In genomic region chrX:139828830-139829229, GRCh38 we compare ENCODE assay signal across 16 cellular contexts.
"Had no signal": no experiment of that assay in that cellular context is flagged by ENCODE, and none has a peak within 500 bp of the region (broad histone marks: within the 10 kb centered on the region; RNA-seq: fewer than 3 reads in every experiment).

No MANE protein-coding gene starts in this region.

- H3K27ac ChIP-seq: colonic mucosa, foreskin keratinocyte, left lung, lower lobe of right lung, psoas muscle, spleen had no signal

- H3K36me3 Mint-ChIP-seq: immature natural killer cell; naive B cell; stimulated activated naive B cell treated with anti-CD40 and anti-IgM and Interleukin-4, amounts not matched to agents 10 μg/mL and 1 μg/mL and 100 μg/mL, for 72 hours had no signal

- H3K4me3 Mint-ChIP-seq: immature natural killer cell; naive B cell; nephron progenitor cell; stimulated activated naive B cell treated with anti-CD40 and anti-IgM and Interleukin-4, amounts not matched to agents 10 μg/mL and 1 μg/mL and 100 μg/mL, for 72 hours had no signal

- H3K27ac Mint-ChIP-seq: immature natural killer cell; nephron progenitor cell; stimulated activated naive B cell treated with anti-CD40 and anti-IgM and Interleukin-4, amounts not matched to agents 10 μg/mL and 1 μg/mL and 100 μg/mL, for 72 hours had no signal

- ATAC-seq: foreskin keratinocyte; left lung; lower lobe of right lung; psoas muscle; sciatic nerve; stimulated activated naive B cell treated with anti-CD40 and anti-IgM and Interleukin-4, amounts not matched to agents 10 μg/mL and 1 μg/mL and 100 μg/mL, for 72 hours had no signal

- DNase-seq: colonic mucosa; foreskin keratinocyte; immature natural killer cell; left lung; lower lobe of right lung; mesendoderm; naive B cell; nephron progenitor cell; psoas muscle; retina; spleen; stimulated activated CD4-positive, alpha-beta T cell treated with anti-CD3 and anti-CD28 coated beads, Interleukin-2, amount 100 ng/mL, for 24 hours; stimulated activated CD4-positive, alpha-beta T cell treated with anti-CD3 and anti-CD28 coated beads, Interleukin-4, amount 100 ng/mL, for 4 hours; stimulated activated naive B cell treated with anti-CD40 and anti-IgM and Interleukin-4, amounts not matched to agents 10 μg/mL and 1 μg/mL and 100 μg/mL, for 72 hours; trophoblast cell had no signal

- H3K4me1 ChIP-seq: colonic mucosa had no signal

- H3K36me3 ChIP-seq: colonic mucosa, left lung, lower lobe of right lung, spleen had no signal

- H3K27me3 ChIP-seq: colonic mucosa, foreskin keratinocyte, left lung, spleen had no signal

- H3K4me3 ChIP-seq: colonic mucosa, left lung, lower lobe of right lung, psoas muscle, spleen had no signal

- H3K27me3 Mint-ChIP-seq: naive B cell; stimulated activated naive B cell treated with anti-CD40 and anti-IgM and Interleukin-4, amounts not matched to agents 10 μg/mL and 1 μg/mL and 100 μg/mL, for 72 hours had no signal

- H3K9me3 Mint-ChIP-seq: immature natural killer cell; naive B cell; stimulated activated naive B cell treated with anti-CD40 and anti-IgM and Interleukin-4, amounts not matched to agents 10 μg/mL and 1 μg/mL and 100 μg/mL, for 72 hours had no signal

- H3K9me3 ChIP-seq: colonic mucosa, left lung, lower lobe of right lung, psoas muscle, spleen had no signal
